In genomic region chr13:91154954-91155353, GRCh38 we compare ENCODE assay signal across 8 cellular contexts.
DNase-seq lines count a peak whose midpoint lies in the region; ATAC-seq lines count a peak whose summit lies in the region.

No MANE protein-coding gene starts in this region.

- no peak overlapping the region for H3K4ac ChIP-seq in neuronal stem cell (ENCODE audit: low read length)

- H3K4me2 ChIP-seq in neuronal stem cell (ENCODE audit: insufficient read depth, low read length, poor library complexity, severe bottlenecking): no peak overlapping the region

- H3K27me3 Mint-ChIP-seq in activated T-cell treated with anti-CD3 and anti-CD28 coated beads, Interleukin-2, amount 50 U/mL, for 4 hours (ENCODE audit: low read depth): peaks cover 9% of the 10 kb centered on the region

- peaks cover 1 to 12% of the 10 kb centered on the region in 2 donors for H3K4me1 ChIP-seq in neuronal stem cell (ENCODE audit: control insufficient read depth in 2 of 2, insufficient read depth in 1 of 2, low read depth in 1 of 2, low read length in 2 of 2)

- H2BK12ac ChIP-seq in neuronal stem cell (ENCODE audit: low read length): no peak overlapping the region

- H2AK5ac ChIP-seq in neuronal stem cell (ENCODE audit: low read depth, low read length): no peak overlapping the region

- no peak overlapping the region for H2BK5ac ChIP-seq in neuronal stem cell (ENCODE audit: low read length)

- H2BK120ac ChIP-seq in neuronal stem cell (ENCODE audit: low read depth, low read length): no peak overlapping the region

- H3K79me1 ChIP-seq in neuronal stem cell (ENCODE audit: low read depth, low read length): no peaks in the 10 kb centered on the region

- H3K9me3 ChIP-seq in neuronal stem cell (replicated peaks in 1 of 2; ENCODE audit: control insufficient read depth in 2 of 2, insufficient read depth in 1 of 2, low read depth in 1 of 2, low read length in 2 of 2): no peaks in the 10 kb centered on the region

- no peak overlapping the region for H4K8ac ChIP-seq in neuronal stem cell (ENCODE audit: low read depth, low read length)

- no peaks in the 10 kb centered on the region for H3K36me3 ChIP-seq in neuronal stem cell (replicated peaks in 1 of 2; ENCODE audit: control insufficient read depth in 2 of 2, insufficient read depth in 2 of 2, low read length in 2 of 2)

- no peak overlapping the region for H3K4me3 Mint-ChIP-seq in activated T-cell treated with anti-CD3 and anti-CD28 coated beads, Interleukin-2, amount 50 U/mL, for 4 hours

- H2AFZ ChIP-seq in neuronal stem cell (ENCODE audit: low read length): peak overlapping the region; percentile 74

- no peak overlapping the region for H4K91ac ChIP-seq in neuronal stem cell (ENCODE audit: low read depth, low read length, poor library complexity)

- H3K14ac ChIP-seq in neuronal stem cell (ENCODE audit: low read length): no peak overlapping the region

- no peaks in the 10 kb centered on the region for H3K36me3 Mint-ChIP-seq in activated T-cell treated with anti-CD3 and anti-CD28 coated beads, Interleukin-2, amount 50 U/mL, for 4 hours (ENCODE audit: insufficient read depth)

- peak overlapping the region; percentile 5 for H3K27ac ChIP-seq in neuronal stem cell (replicated peaks; ENCODE audit: low read length)

- no CpG with 5 or more reads among the region's 3 CpGs for WGBS in neuronal stem cell (ENCODE audit: extremely low coverage in 2 of 2, insufficient read length in 2 of 2, insufficient replicate concordance in 1 of 2), 2 donors

- ATAC-seq in GM19351 (IDR thresholded peaks at IDR 0.05; ENCODE audit: unreplicated experiment): peak; percentile 54
- peak; percentile 85 for ATAC-seq in HG03139 (IDR thresholded peaks at IDR 0.05; ENCODE audit: unreplicated experiment)
- ATAC-seq in activated T-cell treated with anti-CD3 and anti-CD28 coated beads, Interleukin-2, amount 50 U/mL, for 4 hours: no peak

- H3K18ac ChIP-seq in neuronal stem cell (ENCODE audit: low read length): no peak overlapping the region

- H3K4me1 Mint-ChIP-seq in activated T-cell treated with anti-CD3 and anti-CD28 coated beads, Interleukin-2, amount 50 U/mL, for 4 hours (ENCODE audit: low read depth): no peaks in the 10 kb centered on the region

- H3K9ac ChIP-seq in neuronal stem cell (ENCODE audit: low read depth, low read length, poor library complexity): no peak overlapping the region

- no peak overlapping the region for H3K4me3 ChIP-seq in neuronal stem cell (ENCODE audit: low read length in 2 of 2)

- no peak overlapping the region for H2BK15ac ChIP-seq in neuronal stem cell (ENCODE audit: low read length)

- DNase-seq in SKM-1 (lab: John Stamatoyannopoulos, UW; ENCODE audit: unreplicated experiment) (peak; percentile 92), neuronal stem cell (ENCODE audit: low spot score) (no peak), SK-N-DZ (ENCODE audit: low spot score) (no peak)
- DNase-seq in effector CD4-positive, alpha-beta T cell: no peak
- no peak for DNase-seq in activated T-cell treated with anti-CD3 and anti-CD28 coated beads, Interleukin-2, amount 50 U/mL, for 4 hours
- DNase-seq in NK-92 treated with Interleukin-12 subunit alpha and Interleukin-12 subunit beta, amount 100 ng/mL, for 24 hours (lab: John Stamatoyannopoulos, UW): no peak

- no peaks in the 10 kb centered on the region for H3K9me3 Mint-ChIP-seq in activated T-cell treated with anti-CD3 and anti-CD28 coated beads, Interleukin-2, amount 50 U/mL, for 4 hours

- H3K27me3 ChIP-seq in neuronal stem cell (ENCODE audit: control insufficient read depth in 3 of 3, insufficient read depth in 3 of 3, low read depth in 1 of 3, low read length in 3 of 3): no peaks in the 10 kb centered on the region

- no peak overlapping the region for H3K23ac ChIP-seq in neuronal stem cell (ENCODE audit: low read depth, low read length, poor library complexity)

Comparison
In these comparisons a context has a peak if more than half of its experiments do, and no peak if none do; other contexts are left out.
1. ATAC-seq: peak in GM19351 (single experiment) and HG03139 (single experiment); none in activated T-cell treated with anti-CD3 and anti-CD28 coated beads, Interleukin-2, amount 50 U/mL, for 4 hours (0 of 2).